ENCODE assay signal across 1 cellular context in the genomic region with DNA sequence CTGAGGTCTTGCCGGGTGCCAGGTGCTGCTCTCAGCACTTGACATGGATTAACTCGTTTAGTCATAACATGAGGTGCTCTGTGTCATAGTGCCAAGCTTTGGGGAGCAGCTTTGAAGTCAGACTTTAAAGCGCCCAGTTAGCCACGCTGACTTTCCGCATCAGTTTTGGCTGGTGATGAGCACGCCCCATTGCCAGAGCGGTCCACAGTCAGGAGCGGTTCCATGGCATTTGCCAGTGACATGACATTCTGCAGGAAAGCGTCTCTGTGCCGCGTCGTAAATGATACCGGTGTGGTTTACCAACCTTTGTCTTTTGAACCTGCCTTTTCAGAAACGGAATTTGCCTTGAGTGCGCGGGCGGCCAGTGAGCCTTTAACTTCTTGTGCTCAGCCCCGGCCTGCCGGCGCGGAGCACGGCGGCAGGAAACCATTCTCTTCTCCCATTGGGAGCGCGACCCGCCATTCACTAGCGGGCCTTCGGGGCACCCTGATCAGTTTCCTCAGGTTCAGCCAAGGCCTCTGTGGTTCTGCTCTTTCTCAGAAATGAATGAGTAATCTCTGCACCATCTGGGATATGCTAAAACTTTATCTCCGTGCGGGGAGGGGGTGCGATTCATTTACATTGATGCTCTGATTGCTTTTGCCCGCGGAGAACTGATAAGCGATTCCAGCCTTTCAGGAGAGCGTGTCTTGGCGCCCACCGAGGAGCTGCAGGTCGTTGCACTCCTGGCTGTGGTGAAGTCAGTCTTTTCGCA.
A peak's percentile ranks its signal among the peaks of the same experiment; 100 is the strongest.
TF ChIP-seq lines count a peak whose summit lies in the region.

No MANE protein-coding gene starts in this region.

TF ChIP-seq in HepG2, 621 proteins besides CTCF, POLR2A, EP300 and RAD21 (continued from another document and continues in another):
- TF ChIP-seq, protein P1, sequence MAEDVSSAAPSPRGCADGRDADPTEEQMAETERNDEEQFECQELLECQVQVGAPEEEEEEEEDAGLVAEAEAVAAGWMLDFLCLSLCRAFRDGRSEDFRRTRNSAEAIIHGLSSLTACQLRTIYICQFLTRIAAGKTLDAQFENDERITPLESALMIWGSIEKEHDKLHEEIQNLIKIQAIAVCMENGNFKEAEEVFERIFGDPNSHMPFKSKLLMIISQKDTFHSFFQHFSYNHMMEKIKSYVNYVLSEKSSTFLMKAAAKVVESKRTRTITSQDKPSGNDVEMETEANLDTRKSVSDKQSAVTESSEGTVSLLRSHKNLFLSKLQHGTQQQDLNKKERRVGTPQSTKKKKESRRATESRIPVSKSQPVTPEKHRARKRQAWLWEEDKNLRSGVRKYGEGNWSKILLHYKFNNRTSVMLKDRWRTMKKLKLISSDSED (CRISPR knock-in tag; IDR thresholded peaks at IDR 0.05), result no peak
- TF ChIP-seq, protein P2, sequence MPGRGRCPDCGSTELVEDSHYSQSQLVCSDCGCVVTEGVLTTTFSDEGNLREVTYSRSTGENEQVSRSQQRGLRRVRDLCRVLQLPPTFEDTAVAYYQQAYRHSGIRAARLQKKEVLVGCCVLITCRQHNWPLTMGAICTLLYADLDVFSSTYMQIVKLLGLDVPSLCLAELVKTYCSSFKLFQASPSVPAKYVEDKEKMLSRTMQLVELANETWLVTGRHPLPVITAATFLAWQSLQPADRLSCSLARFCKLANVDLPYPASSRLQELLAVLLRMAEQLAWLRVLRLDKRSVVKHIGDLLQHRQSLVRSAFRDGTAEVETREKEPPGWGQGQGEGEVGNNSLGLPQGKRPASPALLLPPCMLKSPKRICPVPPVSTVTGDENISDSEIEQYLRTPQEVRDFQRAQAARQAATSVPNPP (CRISPR knock-in tag; IDR thresholded peaks at IDR 0.05), result no peak
- TF ChIP-seq ZNF644 (CRISPR knock-in tag; IDR thresholded peaks at IDR 0.05; ENCODE audit: low read depth), result no peak
- no peak for TF ChIP-seq ZNF788 (CRISPR knock-in tag; IDR thresholded peaks at IDR 0.05; ENCODE audit: borderline replicate concordance)
- no peak for TF ChIP-seq ZNF530 (CRISPR knock-in tag; IDR thresholded peaks at IDR 0.05; ENCODE audit: low read depth)
- no peak for TF ChIP-seq ZNF670 (CRISPR knock-in tag; IDR thresholded peaks at IDR 0.05; ENCODE audit: borderline replicate concordance)
- TF ChIP-seq, protein P3, sequence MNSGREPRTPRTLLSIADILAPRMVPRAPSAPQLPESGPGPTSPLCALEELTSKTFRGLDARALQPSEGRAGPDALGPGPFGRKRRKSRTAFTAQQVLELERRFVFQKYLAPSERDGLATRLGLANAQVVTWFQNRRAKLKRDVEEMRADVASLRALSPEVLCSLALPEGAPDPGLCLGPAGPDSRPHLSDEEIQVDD (CRISPR knock-in tag; IDR thresholded peaks at IDR 0.05; ENCODE audit: borderline replicate concordance), result no peak
- TF ChIP-seq HMG20A (CRISPR knock-in tag; IDR thresholded peaks at IDR 0.05; ENCODE audit: borderline replicate concordance), result no peak
- no peak for TF ChIP-seq ZNF329 (CRISPR knock-in tag; IDR thresholded peaks at IDR 0.05; ENCODE audit: low read depth)
- TF ChIP-seq RELA (CRISPR knock-in tag; IDR thresholded peaks at IDR 0.05), result no peak
- no peak for TF ChIP-seq ZNF441 (CRISPR knock-in tag; IDR thresholded peaks at IDR 0.05; ENCODE audit: borderline replicate concordance)
- TF ChIP-seq MIER2 (CRISPR knock-in tag; IDR thresholded peaks at IDR 0.05), result no peak
- TF ChIP-seq, protein P4, sequence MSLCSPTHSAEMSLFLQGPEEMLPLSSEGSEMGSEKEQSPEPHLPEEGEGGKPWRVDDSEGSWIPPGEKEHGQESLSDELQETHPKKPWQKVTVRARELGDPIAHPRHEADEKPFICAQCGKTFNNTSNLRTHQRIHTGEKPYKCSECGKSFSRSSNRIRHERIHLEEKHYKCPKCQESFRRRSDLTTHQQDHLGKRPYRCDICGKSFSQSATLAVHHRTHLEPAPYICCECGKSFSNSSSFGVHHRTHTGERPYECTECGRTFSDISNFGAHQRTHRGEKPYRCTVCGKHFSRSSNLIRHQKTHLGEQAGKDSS (CRISPR knock-in tag; IDR thresholded peaks at IDR 0.05; ENCODE audit: borderline replicate concordance, low read depth), result no peak
- TF ChIP-seq MBD4 (IDR thresholded peaks at IDR 0.05; ENCODE audit: borderline replicate concordance, low read length), result no peak
- TF ChIP-seq ZSCAN20 (CRISPR knock-in tag; IDR thresholded peaks at IDR 0.05; ENCODE audit: borderline replicate concordance), result no peak
- TF ChIP-seq, protein P5, sequence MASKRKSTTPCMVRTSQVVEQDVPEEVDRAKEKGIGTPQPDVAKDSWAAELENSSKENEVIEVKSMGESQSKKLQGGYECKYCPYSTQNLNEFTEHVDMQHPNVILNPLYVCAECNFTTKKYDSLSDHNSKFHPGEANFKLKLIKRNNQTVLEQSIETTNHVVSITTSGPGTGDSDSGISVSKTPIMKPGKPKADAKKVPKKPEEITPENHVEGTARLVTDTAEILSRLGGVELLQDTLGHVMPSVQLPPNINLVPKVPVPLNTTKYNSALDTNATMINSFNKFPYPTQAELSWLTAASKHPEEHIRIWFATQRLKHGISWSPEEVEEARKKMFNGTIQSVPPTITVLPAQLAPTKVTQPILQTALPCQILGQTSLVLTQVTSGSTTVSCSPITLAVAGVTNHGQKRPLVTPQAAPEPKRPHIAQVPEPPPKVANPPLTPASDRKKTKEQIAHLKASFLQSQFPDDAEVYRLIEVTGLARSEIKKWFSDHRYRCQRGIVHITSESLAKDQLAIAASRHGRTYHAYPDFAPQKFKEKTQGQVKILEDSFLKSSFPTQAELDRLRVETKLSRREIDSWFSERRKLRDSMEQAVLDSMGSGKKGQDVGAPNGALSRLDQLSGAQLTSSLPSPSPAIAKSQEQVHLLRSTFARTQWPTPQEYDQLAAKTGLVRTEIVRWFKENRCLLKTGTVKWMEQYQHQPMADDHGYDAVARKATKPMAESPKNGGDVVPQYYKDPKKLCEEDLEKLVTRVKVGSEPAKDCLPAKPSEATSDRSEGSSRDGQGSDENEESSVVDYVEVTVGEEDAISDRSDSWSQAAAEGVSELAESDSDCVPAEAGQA (IDR thresholded peaks at IDR 0.05; ENCODE audit: low read depth), result no peak
- TF ChIP-seq, protein P5 (CRISPR knock-in tag; IDR thresholded peaks at IDR 0.05; ENCODE audit: borderline replicate concordance), result no peak
- TF ChIP-seq TEAD3 (CRISPR knock-in tag; optimal IDR thresholded peaks at IDR 0.05; ENCODE audit: borderline replicate concordance), result peak; percentile 36
- TF ChIP-seq EHMT2 (IDR thresholded peaks at IDR 0.05; ENCODE audit: borderline replicate concordance, low read depth, low read length), result no peak
- TF ChIP-seq, protein P6, sequence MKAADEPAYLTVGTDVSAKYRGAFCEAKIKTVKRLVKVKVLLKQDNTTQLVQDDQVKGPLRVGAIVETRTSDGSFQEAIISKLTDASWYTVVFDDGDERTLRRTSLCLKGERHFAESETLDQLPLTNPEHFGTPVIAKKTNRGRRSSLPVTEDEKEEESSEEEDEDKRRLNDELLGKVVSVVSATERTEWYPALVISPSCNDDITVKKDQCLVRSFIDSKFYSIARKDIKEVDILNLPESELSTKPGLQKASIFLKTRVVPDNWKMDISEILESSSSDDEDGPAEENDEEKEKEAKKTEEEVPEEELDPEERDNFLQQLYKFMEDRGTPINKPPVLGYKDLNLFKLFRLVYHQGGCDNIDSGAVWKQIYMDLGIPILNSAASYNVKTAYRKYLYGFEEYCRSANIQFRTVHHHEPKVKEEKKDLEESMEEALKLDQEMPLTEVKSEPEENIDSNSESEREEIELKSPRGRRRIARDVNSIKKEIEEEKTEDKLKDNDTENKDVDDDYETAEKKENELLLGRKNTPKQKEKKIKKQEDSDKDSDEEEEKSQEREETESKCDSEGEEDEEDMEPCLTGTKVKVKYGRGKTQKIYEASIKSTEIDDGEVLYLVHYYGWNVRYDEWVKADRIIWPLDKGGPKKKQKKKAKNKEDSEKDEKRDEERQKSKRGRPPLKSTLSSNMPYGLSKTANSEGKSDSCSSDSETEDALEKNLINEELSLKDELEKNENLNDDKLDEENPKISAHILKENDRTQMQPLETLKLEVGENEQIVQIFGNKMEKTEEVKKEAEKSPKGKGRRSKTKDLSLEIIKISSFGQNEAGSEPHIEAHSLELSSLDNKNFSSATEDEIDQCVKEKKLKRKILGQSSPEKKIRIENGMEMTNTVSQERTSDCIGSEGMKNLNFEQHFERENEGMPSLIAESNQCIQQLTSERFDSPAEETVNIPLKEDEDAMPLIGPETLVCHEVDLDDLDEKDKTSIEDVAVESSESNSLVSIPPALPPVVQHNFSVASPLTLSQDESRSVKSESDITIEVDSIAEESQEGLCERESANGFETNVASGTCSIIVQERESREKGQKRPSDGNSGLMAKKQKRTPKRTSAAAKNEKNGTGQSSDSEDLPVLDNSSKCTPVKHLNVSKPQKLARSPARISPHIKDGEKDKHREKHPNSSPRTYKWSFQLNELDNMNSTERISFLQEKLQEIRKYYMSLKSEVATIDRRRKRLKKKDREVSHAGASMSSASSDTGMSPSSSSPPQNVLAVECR (CRISPR knock-in tag; IDR thresholded peaks at IDR 0.05; ENCODE audit: borderline replicate concordance), result peak; percentile 10; the same call in 1 of the 2 replicates
- TF ChIP-seq NCOA2 (CRISPR knock-in tag; IDR thresholded peaks at IDR 0.05), result no peak
- no peak for TF ChIP-seq SCMH1 (CRISPR knock-in tag; IDR thresholded peaks at IDR 0.05; ENCODE audit: borderline replicate concordance)
- no peak for TF ChIP-seq ZNF775 (CRISPR knock-in tag; IDR thresholded peaks at IDR 0.05; ENCODE audit: borderline replicate concordance)
- TF ChIP-seq ZNF550 (CRISPR knock-in tag; IDR thresholded peaks at IDR 0.05; ENCODE audit: borderline replicate concordance), result no peak
- no peak for TF ChIP-seq SP5 (CRISPR knock-in tag; IDR thresholded peaks at IDR 0.05; ENCODE audit: borderline replicate concordance, low read depth)
- TF ChIP-seq ZNF782 (CRISPR knock-in tag; IDR thresholded peaks at IDR 0.05; ENCODE audit: borderline replicate concordance), result no peak
- no peak for TF ChIP-seq PHF21A (CRISPR knock-in tag; IDR thresholded peaks at IDR 0.05)
- TF ChIP-seq, protein P7, sequence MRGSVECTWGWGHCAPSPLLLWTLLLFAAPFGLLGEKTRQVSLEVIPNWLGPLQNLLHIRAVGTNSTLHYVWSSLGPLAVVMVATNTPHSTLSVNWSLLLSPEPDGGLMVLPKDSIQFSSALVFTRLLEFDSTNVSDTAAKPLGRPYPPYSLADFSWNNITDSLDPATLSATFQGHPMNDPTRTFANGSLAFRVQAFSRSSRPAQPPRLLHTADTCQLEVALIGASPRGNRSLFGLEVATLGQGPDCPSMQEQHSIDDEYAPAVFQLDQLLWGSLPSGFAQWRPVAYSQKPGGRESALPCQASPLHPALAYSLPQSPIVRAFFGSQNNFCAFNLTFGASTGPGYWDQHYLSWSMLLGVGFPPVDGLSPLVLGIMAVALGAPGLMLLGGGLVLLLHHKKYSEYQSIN (CRISPR knock-in tag; IDR thresholded peaks at IDR 0.05; ENCODE audit: borderline replicate concordance), result no peak
- no peak for TF ChIP-seq MZF1 (CRISPR knock-in tag; IDR thresholded peaks at IDR 0.05; ENCODE audit: borderline replicate concordance)
- TF ChIP-seq, protein P8, sequence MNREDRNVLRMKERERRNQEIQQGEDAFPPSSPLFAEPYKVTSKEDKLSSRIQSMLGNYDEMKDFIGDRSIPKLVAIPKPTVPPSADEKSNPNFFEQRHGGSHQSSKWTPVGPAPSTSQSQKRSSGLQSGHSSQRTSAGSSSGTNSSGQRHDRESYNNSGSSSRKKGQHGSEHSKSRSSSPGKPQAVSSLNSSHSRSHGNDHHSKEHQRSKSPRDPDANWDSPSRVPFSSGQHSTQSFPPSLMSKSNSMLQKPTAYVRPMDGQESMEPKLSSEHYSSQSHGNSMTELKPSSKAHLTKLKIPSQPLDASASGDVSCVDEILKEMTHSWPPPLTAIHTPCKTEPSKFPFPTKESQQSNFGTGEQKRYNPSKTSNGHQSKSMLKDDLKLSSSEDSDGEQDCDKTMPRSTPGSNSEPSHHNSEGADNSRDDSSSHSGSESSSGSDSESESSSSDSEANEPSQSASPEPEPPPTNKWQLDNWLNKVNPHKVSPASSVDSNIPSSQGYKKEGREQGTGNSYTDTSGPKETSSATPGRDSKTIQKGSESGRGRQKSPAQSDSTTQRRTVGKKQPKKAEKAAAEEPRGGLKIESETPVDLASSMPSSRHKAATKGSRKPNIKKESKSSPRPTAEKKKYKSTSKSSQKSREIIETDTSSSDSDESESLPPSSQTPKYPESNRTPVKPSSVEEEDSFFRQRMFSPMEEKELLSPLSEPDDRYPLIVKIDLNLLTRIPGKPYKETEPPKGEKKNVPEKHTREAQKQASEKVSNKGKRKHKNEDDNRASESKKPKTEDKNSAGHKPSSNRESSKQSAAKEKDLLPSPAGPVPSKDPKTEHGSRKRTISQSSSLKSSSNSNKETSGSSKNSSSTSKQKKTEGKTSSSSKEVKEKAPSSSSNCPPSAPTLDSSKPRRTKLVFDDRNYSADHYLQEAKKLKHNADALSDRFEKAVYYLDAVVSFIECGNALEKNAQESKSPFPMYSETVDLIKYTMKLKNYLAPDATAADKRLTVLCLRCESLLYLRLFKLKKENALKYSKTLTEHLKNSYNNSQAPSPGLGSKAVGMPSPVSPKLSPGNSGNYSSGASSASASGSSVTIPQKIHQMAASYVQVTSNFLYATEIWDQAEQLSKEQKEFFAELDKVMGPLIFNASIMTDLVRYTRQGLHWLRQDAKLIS (CRISPR knock-in tag; IDR thresholded peaks at IDR 0.05), result no peak
- TF ChIP-seq FOXK2 (IDR thresholded peaks at IDR 0.05), result no peak
- TF ChIP-seq KAT7 (CRISPR knock-in tag; IDR thresholded peaks at IDR 0.05; ENCODE audit: borderline replicate concordance), result no peak; the same call in 1 of the 2 replicates
- TF ChIP-seq ZBTB38 (CRISPR knock-in tag; IDR thresholded peaks at IDR 0.05), result peak; percentile 57
- no peak for TF ChIP-seq REXO4 (CRISPR knock-in tag; IDR thresholded peaks at IDR 0.05; ENCODE audit: borderline replicate concordance)
- no peak for TF ChIP-seq LCORL (IDR thresholded peaks at IDR 0.05)
- TF ChIP-seq LCORL (CRISPR knock-in tag; IDR thresholded peaks at IDR 0.05), result no peak
- TF ChIP-seq CREB1 (IDR thresholded peaks at IDR 0.05), result no peak
- TF ChIP-seq CREB1 (CRISPR knock-in tag; IDR thresholded peaks at IDR 0.05), result no peak
- no peak for TF ChIP-seq ISL2 (CRISPR knock-in tag; IDR thresholded peaks at IDR 0.05)
- no peak for TF ChIP-seq CAMTA2 (CRISPR knock-in tag; IDR thresholded peaks at IDR 0.05; ENCODE audit: borderline replicate concordance)
- TF ChIP-seq SMAD1 (CRISPR knock-in tag; IDR thresholded peaks at IDR 0.05; ENCODE audit: borderline replicate concordance, low read depth), result no peak
- no peak for TF ChIP-seq ZFP41 (CRISPR knock-in tag; IDR thresholded peaks at IDR 0.05; ENCODE audit: borderline replicate concordance)
- no peak for TF ChIP-seq ZNF251 (CRISPR knock-in tag; IDR thresholded peaks at IDR 0.05)
- no peak for TF ChIP-seq ZSCAN9 (CRISPR knock-in tag; IDR thresholded peaks at IDR 0.05; ENCODE audit: borderline replicate concordance)
